1 cellular context compared by ENCODE assay signal in genomic region chr5:179623906-179624741, GRCh38.
TF ChIP-seq lines count a peak whose summit lies in the region.

No MANE protein-coding gene starts in this region.

TF ChIP-seq in SK-N-SH, 30 proteins besides CTCF, POLR2A, EP300 and RAD21 (continued from another document):
- TF ChIP-seq REST (IDR thresholded peaks at IDR 0.05; ENCODE audit: low read depth, low read length) (0 out of 2 replicates have a peak, but pooled peaks have one; percentile 38), SMC3 (IDR thresholded peaks at IDR 0.05; ENCODE audit: low read depth, low read length) (no peak), MXI1 (IDR thresholded peaks at IDR 0.05; ENCODE audit: low read depth, low read length) (no peak), FOSL2 (IDR thresholded peaks at IDR 0.05; ENCODE audit: borderline replicate concordance, low read depth) (peak; percentile 54; the same call in 1 of the 2 replicates), CHD2 (IDR thresholded peaks at IDR 0.05; ENCODE audit: low read length, partially characterized antibody) (peak; percentile 88), ZBTB33 (IDR thresholded peaks at IDR 0.05; ENCODE audit: borderline replicate concordance, low read depth) (no peak)
